Comparison of ENCODE assay signal across 9 cellular contexts in genomic region chr1:17118706-17119075, GRCh38. TPM values are rescaled to one million over a fixed set of nuclear protein-coding genes. Genes with fewer than 3 reads are reported as not detected.
DNase-seq lines count a peak whose midpoint lies in the region; ATAC-seq and TF ChIP-seq lines count a peak whose summit lies in the region.
"Had no signal": no experiment of that assay in that cellular context is flagged by ENCODE, and none has a peak within 500 bp of the region (broad histone marks: within the 10 kb centered on the region; RNA-seq: fewer than 3 reads in every experiment).

No MANE protein-coding gene starts in this region.

- BruUV-seq in PC-3 (replicated peaks; lab: Mats Ljungman, UMichigan) = no TSS peak

- no peaks in the 10 kb centered on the region for H3F3A ChIP-seq in PC-3 (ENCODE audit: low read length, unreplicated experiment)

- H3K4me3 ChIP-seq in GM12875 (ENCODE audit: low read depth, low read length) (peak overlapping the region; percentile 16), PC-3 (ENCODE audit: low read length) (peak overlapping the region; percentile 65), hepatocyte (no peak overlapping the region), gastrocnemius medialis (peak overlapping the region; percentile 60 to 77 (median 64))

- DNase-seq in PC-3 = no peak
- DNase-seq in hepatocyte (ENCODE audit: low spot score) = no peak
- DNase-seq in gastrocnemius medialis = no peak
- DNase-seq in NCI-H187 treated with DMSO at 0.1 percent for 48 hours (lab: John Stamatoyannopoulos, UW) = no peak
- no peak for DNase-seq in T1000 (lab: John Stamatoyannopoulos, UW)

- H4K20me1 ChIP-seq in PC-3 (ENCODE audit: low read length) (no peaks in the 10 kb centered on the region), hepatocyte (ENCODE audit: insufficient read depth, poor library complexity, severe bottlenecking) (no peaks in the 10 kb centered on the region)

- H3K4me1 ChIP-seq in PC-3 (ENCODE audit: insufficient read depth, low read length) (no peaks in the 10 kb centered on the region; the same call in 1 of the 2 replicates), hepatocyte (ENCODE audit: insufficient read depth) (peaks cover 16% of the 10 kb centered on the region), gastrocnemius medialis (peaks cover 60 to 75% of the 10 kb centered on the region in 2 donors)

- H3K36me3 ChIP-seq in PC-3 (ENCODE audit: low read depth, low read length) (no peaks in the 10 kb centered on the region), hepatocyte (replicated peaks; ENCODE audit: insufficient read depth, low read depth) (no peaks in the 10 kb centered on the region), gastrocnemius medialis (no peaks in the 10 kb centered on the region)

- H3K9ac ChIP-seq in PC-3 (ENCODE audit: low read length) = no peak overlapping the region

- no peak for ATAC-seq in PC-3
- ATAC-seq in gastrocnemius medialis = no peak
- no peak for ATAC-seq in HG03571 (IDR thresholded peaks at IDR 0.05; ENCODE audit: unreplicated experiment)
- no peak for ATAC-seq in HG02970 (IDR thresholded peaks at IDR 0.05; ENCODE audit: low FRiP score, unreplicated experiment)

- WGBS in hepatocyte (ENCODE audit: low lambda C conversion rate, missing lambda C conversion rate) = 9% methylated on average over 13 of the region's 14 CpGs

- no peak overlapping the region for H3K27ac ChIP-seq in PC-3 (ENCODE audit: low read length)
- no peak overlapping the region for H3K27ac ChIP-seq in hepatocyte
- H3K27ac ChIP-seq in gastrocnemius medialis = peak overlapping the region; percentile 94 to 98 (median 96)
- H3K27ac ChIP-seq: epithelial cell of prostate had no signal

- H2AFZ ChIP-seq in PC-3 (ENCODE audit: low read length) (peak overlapping the region; percentile 76; the same call in 1 of the 2 replicates), hepatocyte (no peak overlapping the region)

- H3K79me2 ChIP-seq in PC-3 (ENCODE audit: low read length) (no peaks in the 10 kb centered on the region), hepatocyte (no peaks in the 10 kb centered on the region)

- H3K9me2 ChIP-seq in PC-3 (replicated peaks; ENCODE audit: low read length) = no peaks in the 10 kb centered on the region
- no peaks in the 10 kb centered on the region for H3K9me2 ChIP-seq in hepatocyte (replicated peaks; ENCODE audit: insufficient read depth)

- POLR2A ChIA-PET in PC-3 (lab: Charles Lee; ENCODE audit: unreplicated experiment) = no interaction called here

- H3K4me2 ChIP-seq in PC-3 (ENCODE audit: low read length) (peak overlapping the region; percentile 89), hepatocyte (peak overlapping the region; percentile 93)

- CTCF ChIA-PET in PC-3 (lab: Charles Lee) = no interaction called here

- H3K9me3 ChIP-seq in PC-3 (ENCODE audit: low read length) = no peaks in the 10 kb centered on the region
- H3K9me3 ChIP-seq in hepatocyte (ENCODE audit: low read depth) = no peaks in the 10 kb centered on the region
- no peaks in the 10 kb centered on the region for H3K9me3 ChIP-seq in gastrocnemius medialis

- H3K27me3 ChIP-seq in PC-3 (ENCODE audit: low read length) (no peaks in the 10 kb centered on the region), hepatocyte (peaks cover 19% of the 10 kb centered on the region), gastrocnemius medialis (no peaks in the 10 kb centered on the region)

- no peak for TF ChIP-seq CTCF in GM12875 (IDR thresholded peaks at IDR 0.05; ENCODE audit: borderline replicate concordance, insufficient read depth, low read depth, low read length)
- no peak for TF ChIP-seq CTCF in PC-3 (conservative IDR thresholded peaks at IDR 0.05; ENCODE audit: low read depth, low read length)
- TF ChIP-seq CTCF in hepatocyte (IDR thresholded peaks at IDR 0.05; ENCODE audit: poor library complexity) = no peak
- no peak for TF ChIP-seq CTCF in gastrocnemius medialis (IDR thresholded peaks at IDR 0.05 in 4 of 5, conservative IDR thresholded peaks at IDR 0.05 in 1 of 5)

- intact Hi-C loops in PC-3 (cut with micrococcal nuclease) = no loop called here
- intact Hi-C loops in gastrocnemius medialis (cut with DNase I; ENCODE audit: low total_unique reads) = loop anchor here (10.0 kb wide), 1 partner anchor 1104 kb away; the partner anchor contains the start of gene HSPB7

- TF ChIP-seq POLR2A in gastrocnemius medialis (IDR thresholded peaks at IDR 0.05) = no peak

- in situ Hi-C loops in gastrocnemius medialis (cut with MboI; ENCODE audit: low sequenced_read_pairs in 4 of 4) = no loop called here

RNA-seq across cellular contexts. Expression of gene PADI2, which starts 0.6 kb away (rescaled TPM):
- total RNA-seq in PC-3 (2014; rRNA removed) = 2.4 and 3.2 TPM in 2 replicates
- total RNA-seq in hepatocyte = 11.3 and 11.7 TPM in 2 replicates
- 6.8 and 10.6 TPM in 2 replicates for polyA plus RNA-seq in hepatocyte
- 100 to 1,000 TPM; 156 to 176 (median 171) TPM for total RNA-seq in gastrocnemius medialis

Comparison
In these comparisons a context has a peak if more than half of its experiments do, and no peak if none do; other contexts are left out.
1. H3K27ac ChIP-seq: peak in gastrocnemius medialis (4 of 4); none in PC-3 (single experiment) and hepatocyte (single experiment).
2. RNA of gene PADI2, which starts 0.6 kb away (total RNA-seq): 156 to 176 TPM in gastrocnemius medialis; 11.3 to 11.7 TPM in hepatocyte and 2.4 to 3.2 TPM in PC-3; every median in the first group is over 10 times any median in the second.